In the genomic region with DNA sequence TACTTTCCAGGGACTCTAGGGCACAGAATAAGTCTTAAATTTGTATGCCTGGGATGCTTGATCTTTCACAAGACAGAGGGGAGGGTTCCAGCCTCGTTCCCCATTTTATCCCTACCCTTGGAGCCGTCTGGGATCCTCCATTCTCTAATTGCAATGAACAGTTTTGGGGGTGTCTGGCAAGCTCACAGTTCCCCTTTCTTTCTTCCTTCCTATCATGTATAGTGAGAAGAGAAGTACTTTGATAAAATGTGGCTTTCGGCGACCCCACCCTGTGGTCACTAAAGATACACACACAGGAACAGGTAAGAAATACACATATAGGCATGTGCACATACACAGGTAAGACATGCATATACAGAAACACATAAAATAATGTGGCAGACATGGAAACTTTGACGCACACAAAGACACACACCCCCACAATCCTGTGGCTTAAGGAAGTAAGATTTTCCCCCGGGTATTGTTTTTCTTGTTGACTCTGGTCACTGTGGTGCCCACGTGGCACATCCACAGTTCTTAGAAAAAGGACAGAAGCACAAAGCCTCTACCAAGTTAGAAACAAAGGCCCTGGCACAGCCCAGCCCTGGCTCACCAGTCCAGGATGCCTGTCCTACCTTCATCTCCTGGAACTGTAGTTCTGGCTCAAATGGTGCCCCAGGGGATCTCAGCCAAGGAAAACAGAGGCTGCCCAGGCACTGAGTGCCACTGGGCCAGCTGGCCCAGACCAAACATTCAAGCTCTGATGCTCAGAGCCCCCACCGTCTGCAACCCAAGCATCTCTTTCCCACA, we compare ENCODE assay signal across 11 cellular contexts. TPM values are rescaled to one million over a fixed set of nuclear protein-coding genes. Genes with fewer than 3 reads are reported as not detected.
DNase-seq lines count a peak whose midpoint lies in the region; ATAC-seq, FAIRE-seq and TF ChIP-seq lines count a peak whose summit lies in the region.
"Had no signal": no experiment of that assay in that cellular context is flagged by ENCODE, and none has a peak within 500 bp of the region (broad histone marks: within the 10 kb centered on the region; RNA-seq: fewer than 3 reads in every experiment).

No MANE protein-coding gene starts in this region.

- peaks cover 7% of the 10 kb centered on the region for H3K4me1 Mint-ChIP-seq in CD14-positive monocyte
- peaks cover 19% of the 10 kb centered on the region for H3K4me1 Mint-ChIP-seq in activated naive CD8-positive, alpha-beta T cell treated with anti-CD3 and anti-CD28 coated beads, Interleukin-2, amount 10 ng/mL, durations not matched to agents 7 days and 5 days

- H3K27me3 Mint-ChIP-seq in CD14-positive monocyte (ENCODE audit: low read depth in 3 of 3) = peaks cover 0 to 2% (median 2%) of the 10 kb centered on the region in 3 donors
- H3K27me3 Mint-ChIP-seq in activated naive CD8-positive, alpha-beta T cell treated with anti-CD3 and anti-CD28 coated beads, Interleukin-2, amount 10 ng/mL, durations not matched to agents 7 days and 5 days = peaks cover 3% of the 10 kb centered on the region

- FAIRE-seq in H54 (lab: Jason Lieb, UNC) = no peak

- H3K9me3 Mint-ChIP-seq in CD14-positive monocyte = peaks cover 0 to 1% (median 0%) of the 10 kb centered on the region in 7 donors
- H3K9me3 Mint-ChIP-seq in activated naive CD8-positive, alpha-beta T cell treated with anti-CD3 and anti-CD28 coated beads, Interleukin-2, amount 10 ng/mL, durations not matched to agents 7 days and 5 days = no peaks in the 10 kb centered on the region

- peak overlapping the region in 1 of 2 donors; percentile 42 for H3K4me3 Mint-ChIP-seq in CD14-positive monocyte
- H3K4me3 Mint-ChIP-seq in activated naive CD8-positive, alpha-beta T cell treated with anti-CD3 and anti-CD28 coated beads, Interleukin-2, amount 10 ng/mL, durations not matched to agents 7 days and 5 days = peak overlapping the region; percentile 46

- peak overlapping the region; percentile 38 to 82 (median 74) for H3K27ac Mint-ChIP-seq in CD14-positive monocyte
- peak overlapping the region; percentile 58 for H3K27ac Mint-ChIP-seq in activated naive CD8-positive, alpha-beta T cell treated with anti-CD3 and anti-CD28 coated beads, Interleukin-2, amount 10 ng/mL, durations not matched to agents 7 days and 5 days

- POLR2A ChIA-PET in activated naive CD8-positive, alpha-beta T cell treated with anti-CD3 and anti-CD28 coated beads, Interleukin-2, amount 10 ng/mL, durations not matched to agents 7 days and 5 days (lab: Charles Lee) = interaction anchor here (0.6 to 1.4 kb wide), 2 partner anchors 84 to 119 kb away, joined by 3 to 6 read pairs; a partner anchor contains a TSS

- no peaks in the 10 kb centered on the region for H3K36me3 Mint-ChIP-seq in CD14-positive monocyte
- no peaks in the 10 kb centered on the region for H3K36me3 Mint-ChIP-seq in activated naive CD8-positive, alpha-beta T cell treated with anti-CD3 and anti-CD28 coated beads, Interleukin-2, amount 10 ng/mL, durations not matched to agents 7 days and 5 days

- TF ChIP-seq POLR2A in H54 (IDR thresholded peaks at IDR 0.05; ENCODE audit: low read depth, low read length) = no peak

- no peak for DNase-seq in CD14-positive monocyte (ENCODE audit: low spot score)
- peak; percentile 53 for DNase-seq in M059J (ENCODE audit: low read depth)
- no peak for DNase-seq in activated naive CD8-positive, alpha-beta T cell treated with anti-CD3 and anti-CD28 coated beads, Interleukin-2, amount 10 ng/mL, durations not matched to agents 7 days and 5 days
- DNase-seq in mucosa of gallbladder (ENCODE audit: low spot score) = peak; percentile 41
- no peak for DNase-seq in GM03348 (ENCODE audit: low spot score)
- no peak for DNase-seq in retina
- DNase-seq in H54 (ENCODE audit: insufficient read length, low spot score) = no peak
- DNase-seq: activated gamma-delta T cell, DMS79, NCI-H1105 treated with DMSO at 0.1 percent for 48 hours had no signal

- intact Hi-C loops in CD14-positive monocyte (cut with micrococcal nuclease) = loop anchor here (5.0 kb wide), 3 partner anchors 50 to 140 kb away; no protein-coding TSS in a partner anchor

- ATAC-seq in activated naive CD8-positive, alpha-beta T cell treated with anti-CD3 and anti-CD28 coated beads, Interleukin-2, amount 10 ng/mL, durations not matched to agents 7 days and 5 days (ENCODE audit: low read depth) = no peak
- no peak for ATAC-seq in GM18498 (IDR thresholded peaks at IDR 0.05; ENCODE audit: unreplicated experiment)

- no peak for TF ChIP-seq CTCF in CD14-positive monocyte (IDR thresholded peaks at IDR 0.05)

RNA-seq across cellular contexts. Expression of a gene that starts 6.3 kb away (rescaled TPM):
- 10 to 100 TPM; 19.3 to 21.7 TPM for polyA plus RNA-seq in CD14-positive monocyte
- total RNA-seq in M059J (2014; rRNA removed; shearing (Covaris generic)) = 30.6 and 36.0 TPM in 2 replicates
- total RNA-seq in activated naive CD8-positive, alpha-beta T cell treated with anti-CD3 and anti-CD28 coated beads, Interleukin-2, amount 10 ng/mL, durations not matched to agents 7 days and 5 days = 10 to 100 TPM; 22.2 to 22.9 TPM
- total RNA-seq in mucosa of gallbladder = 20.6 TPM

RNA-seq across cellular contexts. Expression of a gene that starts 57.7 kb away (rescaled TPM):
- polyA plus RNA-seq in CD14-positive monocyte = 10 to 100 TPM; 73.3 to 93.6 TPM
- total RNA-seq in M059J (2014; rRNA removed; shearing (Covaris generic)) = 265 and 312 TPM in 2 replicates
- total RNA-seq in activated naive CD8-positive, alpha-beta T cell treated with anti-CD3 and anti-CD28 coated beads, Interleukin-2, amount 10 ng/mL, durations not matched to agents 7 days and 5 days = 100 to 1,000 TPM in 1 of 2 experiments, 10 to 100 TPM in 1; 99.1 to 102 TPM
- 96.7 TPM for total RNA-seq in mucosa of gallbladder

Comparison
In these comparisons a context has a peak if more than half of its experiments do, and no peak if none do; other contexts are left out.
1. DNase-seq: peak in M059J (single experiment) and mucosa of gallbladder (single experiment); none in CD14-positive monocyte (single experiment), activated naive CD8-positive, alpha-beta T cell treated with anti-CD3 and anti-CD28 coated beads, Interleukin-2, amount 10 ng/mL, durations not matched to agents 7 days and 5 days (single experiment), GM03348 (single experiment), retina (single experiment) and H54 (single experiment).